Comparison of ENCODE assay signal across 12 cellular contexts in the genomic region with DNA sequence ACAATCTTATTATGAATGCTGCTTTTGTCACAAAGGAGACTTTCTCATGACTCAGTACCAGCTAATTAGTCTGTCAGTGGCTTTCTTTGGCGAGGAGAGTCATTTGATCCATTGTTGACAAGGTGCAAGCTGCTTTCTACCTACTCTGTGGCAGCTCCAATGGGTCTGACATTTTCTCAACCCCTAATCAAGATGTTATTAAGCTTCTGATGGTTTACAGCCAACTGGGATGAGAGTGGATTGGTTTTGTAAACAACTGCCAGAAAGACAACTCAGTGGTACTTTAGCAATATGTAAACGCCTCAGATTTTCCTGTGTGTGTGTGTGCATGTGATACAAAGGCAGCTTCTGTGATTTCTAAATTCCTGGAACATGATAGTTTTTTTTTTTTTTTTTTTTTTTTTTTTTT. TPM values are rescaled to one million over a fixed set of nuclear protein-coding genes. Genes with fewer than 3 reads are reported as not detected.
DNase-seq lines count a peak whose midpoint lies in the region; ATAC-seq and TF ChIP-seq lines count a peak whose summit lies in the region.
"Had no signal": no experiment of that assay in that cellular context is flagged by ENCODE, and none has a peak within 500 bp of the region (broad histone marks: within the 10 kb centered on the region; RNA-seq: fewer than 3 reads in every experiment).

No MANE protein-coding gene starts in this region.

- H3K4me1 ChIP-seq in A673 (ENCODE audit: insufficient read depth, low read length, poor library complexity, severe bottlenecking) = no peaks in the 10 kb centered on the region

- BruUV-seq in A673 (replicated peaks; lab: Mats Ljungman, UMichigan) = no TSS peak

- no peak for TF ChIP-seq CTCF in A673 (conservative IDR thresholded peaks at IDR 0.05; ENCODE audit: low read depth, low read length)

- intact Hi-C loops in A673 (cut with micrococcal nuclease; ENCODE audit: unreplicated experiment) = no loop called here

- POLR2A ChIA-PET in A673 (lab: Charles Lee; ENCODE audit: low non-redundant PET) = no interaction called here

- H3K4me3 ChIP-seq in A673 (ENCODE audit: low read depth, low read length, poor library complexity, severe bottlenecking) = no peak overlapping the region

- no peak for ATAC-seq in GM21619 (IDR thresholded peaks at IDR 0.05; ENCODE audit: unreplicated experiment)
- ATAC-seq: activated T-helper 17 cell treated with anti-CD3 and anti-CD28 coated beads, Interleukin-2, amount 50 U/mL, for 72 hours; CD8-positive, alpha-beta T cell had no signal

- H3K27ac ChIP-seq in cingulate gyrus (ENCODE audit: low read depth, low read length) = peak overlapping the region; percentile 33
- no peak overlapping the region for H3K27ac ChIP-seq in A673 (ENCODE audit: low read depth, low read length, poor library complexity, severe bottlenecking)

- CTCF ChIA-PET in A673 (lab: Charles Lee) = no interaction called here

- no peaks in the 10 kb centered on the region for H3K9me3 ChIP-seq in A673 (ENCODE audit: low read depth, low read length, poor library complexity, severe bottlenecking)

- DNase-seq in HT1080 (ENCODE audit: low read depth) (peak; percentile 71), NCI-H2171 treated with DMSO at 0.1 percent for 48 hours (lab: John Stamatoyannopoulos, UW) (peak; percentile 98), renal cortical epithelial cell (ENCODE audit: low read depth) (peak; percentile 56), A673 (ENCODE audit: low spot score) (no peak), NOMO-1 treated with dmso at 0.1 percent for 144 hours (lab: John Stamatoyannopoulos, UW; ENCODE audit: unreplicated experiment) (no peak)
- DNase-seq: activated CD4-positive, alpha-beta T cell treated with anti-CD3 and anti-CD28 coated beads, Interleukin-2, amount 10 ng/mL, durations not matched to agents 7 days and 5 days; CD8-positive, alpha-beta T cell; retina had no signal

- H3K36me3 ChIP-seq in A673 (ENCODE audit: insufficient read depth, low read length, poor library complexity, severe bottlenecking) = no peaks in the 10 kb centered on the region

- no peaks in the 10 kb centered on the region for H3K27me3 ChIP-seq in A673 (replicated peaks; ENCODE audit: insufficient read depth, low read depth, low read length, poor library complexity)

RNA-seq across cellular contexts. Expression of a gene that starts 8.2 kb away (rescaled TPM):
- total RNA-seq in HT1080 (2014; rRNA removed; shearing (Covaris generic)) = 1.2 and 1.5 TPM in 2 replicates
- 2.7 and 2.8 TPM in 2 replicates for polyA plus RNA-seq in HT1080 (2015; cell fraction: cytosol; rRNA removed)
- polyA plus RNA-seq in HT1080 (2015; cell fraction: nucleus; rRNA removed) = 7.5 TPM in 2 replicates
- total RNA-seq in renal cortical epithelial cell (63.9 and 72.1 TPM in 2 replicates), A673 (2021) (14.9 and 18.2 TPM in 2 replicates)

RNA-seq across cellular contexts. Expression of a gene that starts 32.7 kb away (rescaled TPM):
- total RNA-seq in HT1080 (2014; rRNA removed; shearing (Covaris generic)) = not detected in 2 replicates
- not detected in 2 replicates for polyA plus RNA-seq in HT1080 (2015; cell fraction: cytosol; rRNA removed)
- not detected in 2 replicates for polyA plus RNA-seq in HT1080 (2015; cell fraction: nucleus; rRNA removed)
- not detected in 2 replicates for total RNA-seq in renal cortical epithelial cell
- total RNA-seq in A673 (2021) = not detected in 2 replicates
- total RNA-seq: activated CD4-positive, alpha-beta T cell treated with anti-CD3 and anti-CD28 coated beads, Interleukin-2, amount 10 ng/mL, durations not matched to agents 7 days and 5 days; activated T-helper 17 cell treated with anti-CD3 and anti-CD28 coated beads, Interleukin-2, amount 50 U/mL, for 72 hours; CD8-positive, alpha-beta T cell; T-helper 1 cell treated with Interleukin-12 subunit alpha and Interleukin-12 subunit beta and Interleukin-4 antibody, amounts not matched to agents 30 ng/mL and 1 ng/mL, for 36 hours had no signal

Comparison
In these comparisons a context has a peak if more than half of its experiments do, and no peak if none do; other contexts are left out.
1. DNase-seq: peak in HT1080 (single experiment), NCI-H2171 treated with DMSO at 0.1 percent for 48 hours (single experiment) and renal cortical epithelial cell (single experiment); none in A673 (single experiment) and NOMO-1 treated with dmso at 0.1 percent for 144 hours (single experiment).